In genomic region chr1:144883011-144883421, GRCh38 we compare ENCODE assay signal across 8 cellular contexts.
DNase-seq lines count a peak whose midpoint lies in the region; ATAC-seq and TF ChIP-seq lines count a peak whose summit lies in the region.
"Not testable (repeated sequence)": the region's sequence is repeated elsewhere in the genome, so short reads cannot be mapped to it uniquely, and the experiment has no call there.

No MANE protein-coding gene starts in this region.

- not testable (repeated sequence) for H3K9me3 ChIP-seq in OCI-LY3 (ENCODE audit: insufficient read depth, low read length)

- H3K9me3 Mint-ChIP-seq in activated CD8-positive, alpha-beta memory T cell treated with anti-CD3 and anti-CD28 coated beads, Interleukin-2, amount 10 ng/mL, durations not matched to agents 7 days and 5 days (ENCODE audit: low read depth): not testable (repeated sequence)

- no CpG with 5 or more reads among the region's 50 CpGs for WGBS in mesendoderm (ENCODE audit: extremely low coverage, insufficient coverage, low lambda C conversion rate)

- not testable (repeated sequence) for H3K27me3 Mint-ChIP-seq in activated CD8-positive, alpha-beta memory T cell treated with anti-CD3 and anti-CD28 coated beads, Interleukin-2, amount 10 ng/mL, durations not matched to agents 7 days and 5 days

- H3K4me2 ChIP-seq in OCI-LY3 (ENCODE audit: low read length): peak overlapping the region; percentile 64
- not testable (repeated sequence) for H3K4me2 ChIP-seq in mesendoderm (ENCODE audit: low read length)

- H3K79me2 ChIP-seq in OCI-LY3 (ENCODE audit: low read length); mesendoderm (ENCODE audit: control insufficient read depth, insufficient read depth, low read length): not testable (repeated sequence)

- H3K4me1 Mint-ChIP-seq in activated CD8-positive, alpha-beta memory T cell treated with anti-CD3 and anti-CD28 coated beads, Interleukin-2, amount 10 ng/mL, durations not matched to agents 7 days and 5 days: not testable (repeated sequence)

- not testable (repeated sequence) for H3K4me1 ChIP-seq in OCI-LY3 (ENCODE audit: low read length); mesendoderm (ENCODE audit: control insufficient read depth, low read depth, low read length)

- peak overlapping the region; percentile 87 for H3K4ac ChIP-seq in mesendoderm (ENCODE audit: low read depth, low read length)

- H2BK5ac ChIP-seq in mesendoderm (ENCODE audit: low read length): not testable (repeated sequence)

- H3K27me3 ChIP-seq in OCI-LY3 (ENCODE audit: low read depth, low read length); mesendoderm (ENCODE audit: insufficient read depth, low read length, poor library complexity): not testable (repeated sequence)

- H3K18ac ChIP-seq in mesendoderm (ENCODE audit: low read length): peak overlapping the region; percentile 94

- H4K8ac ChIP-seq in mesendoderm (ENCODE audit: low read depth, low read length): not testable (repeated sequence)

- TF ChIP-seq CTCF in OCI-LY3 (IDR thresholded peaks at IDR 0.05; ENCODE audit: low read depth, low read length): not testable (repeated sequence)

- intact Hi-C loops in cardiac septum (cut with DNase I); sciatic nerve (cut with DNase I): not testable (repeated sequence)

- not testable (repeated sequence) for H2BK120ac ChIP-seq in mesendoderm (ENCODE audit: low read depth, low read length)

- not testable (repeated sequence) for H3K36me3 ChIP-seq in OCI-LY3 (replicated peaks; ENCODE audit: low read depth, low read length); mesendoderm (ENCODE audit: control insufficient read depth, insufficient read depth, low read length)

- not testable (repeated sequence) for H4K20me1 ChIP-seq in OCI-LY3 (ENCODE audit: insufficient read depth, low read length)

- H3K27ac ChIP-seq in OCI-LY3 (ENCODE audit: low read length); mesendoderm (ENCODE audit: low read depth, low read length): not testable (repeated sequence)

- ATAC-seq in activated CD8-positive, alpha-beta memory T cell treated with anti-CD3 and anti-CD28 coated beads, Interleukin-2, amount 10 ng/mL, durations not matched to agents 7 days and 5 days; sciatic nerve: not testable (repeated sequence)

- not testable (repeated sequence) for H2BK15ac ChIP-seq in mesendoderm (replicated peaks; ENCODE audit: low read depth)

- H3K79me1 ChIP-seq in mesendoderm (ENCODE audit: low read length): not testable (repeated sequence)

- peak; percentile 19 for DNase-seq in Daoy (ENCODE audit: low read depth)
- DNase-seq in activated CD8-positive, alpha-beta memory T cell treated with anti-CD3 and anti-CD28 coated beads, Interleukin-2, amount 10 ng/mL, durations not matched to agents 7 days and 5 days: peak; percentile 16
- peak; percentile 1 for DNase-seq in cerebellar cortex (ENCODE audit: low spot score)
- DNase-seq in cardiac septum (ENCODE audit: low spot score): peak; percentile 56
- DNase-seq in mesendoderm: peak; percentile 0
- peak; percentile 58 for DNase-seq in sciatic nerve (ENCODE audit: low spot score)
- DNase-seq in ureter (ENCODE audit: low spot score): peak; percentile 48

- peak overlapping the region; percentile 60; the same call in 1 of the 2 replicates for H2AFZ ChIP-seq in OCI-LY3 (ENCODE audit: low read depth, low read length)

- not testable (repeated sequence) for H3K27ac Mint-ChIP-seq in activated CD8-positive, alpha-beta memory T cell treated with anti-CD3 and anti-CD28 coated beads, Interleukin-2, amount 10 ng/mL, durations not matched to agents 7 days and 5 days

- peak overlapping the region; percentile 87 for H3K4me3 ChIP-seq in OCI-LY3 (ENCODE audit: low read length)
- not testable (repeated sequence) for H3K4me3 ChIP-seq in mesendoderm (ENCODE audit: low read length)

- not testable (repeated sequence) for H4K5ac ChIP-seq in mesendoderm (ENCODE audit: low read length)

- H3K56ac ChIP-seq in mesendoderm (ENCODE audit: low read length): not testable (repeated sequence)

- not testable (repeated sequence) for H2AK5ac ChIP-seq in mesendoderm (ENCODE audit: low read length)

- CTCF ChIA-PET in activated CD8-positive, alpha-beta memory T cell treated with anti-CD3 and anti-CD28 coated beads, Interleukin-2, amount 10 ng/mL, durations not matched to agents 7 days and 5 days (lab: Charles Lee): not testable (repeated sequence)

- H3K23ac ChIP-seq in mesendoderm (ENCODE audit: low read length): not testable (repeated sequence)

- H3K36me3 Mint-ChIP-seq in activated CD8-positive, alpha-beta memory T cell treated with anti-CD3 and anti-CD28 coated beads, Interleukin-2, amount 10 ng/mL, durations not matched to agents 7 days and 5 days: not testable (repeated sequence)

- not testable (repeated sequence) for H3K4me3 Mint-ChIP-seq in activated CD8-positive, alpha-beta memory T cell treated with anti-CD3 and anti-CD28 coated beads, Interleukin-2, amount 10 ng/mL, durations not matched to agents 7 days and 5 days

- peak overlapping the region; percentile 67 for H3K9ac ChIP-seq in OCI-LY3 (ENCODE audit: low read length)
- H3K9ac ChIP-seq in mesendoderm (ENCODE audit: low read length): not testable (repeated sequence)

Comparison
In these comparisons a context has a peak if more than half of its experiments do, and no peak if none do; other contexts are left out.
1. DNase-seq: peak in every context shown above with its lines; median percentile 58 in sciatic nerve; 56 in cardiac septum; 48 in ureter; 19 in Daoy; 16 in activated CD8-positive, alpha-beta memory T cell treated with anti-CD3 and anti-CD28 coated beads, Interleukin-2, amount 10 ng/mL, durations not matched to agents 7 days and 5 days; 1 in cerebellar cortex; 0 in mesendoderm.